In the genomic region with DNA sequence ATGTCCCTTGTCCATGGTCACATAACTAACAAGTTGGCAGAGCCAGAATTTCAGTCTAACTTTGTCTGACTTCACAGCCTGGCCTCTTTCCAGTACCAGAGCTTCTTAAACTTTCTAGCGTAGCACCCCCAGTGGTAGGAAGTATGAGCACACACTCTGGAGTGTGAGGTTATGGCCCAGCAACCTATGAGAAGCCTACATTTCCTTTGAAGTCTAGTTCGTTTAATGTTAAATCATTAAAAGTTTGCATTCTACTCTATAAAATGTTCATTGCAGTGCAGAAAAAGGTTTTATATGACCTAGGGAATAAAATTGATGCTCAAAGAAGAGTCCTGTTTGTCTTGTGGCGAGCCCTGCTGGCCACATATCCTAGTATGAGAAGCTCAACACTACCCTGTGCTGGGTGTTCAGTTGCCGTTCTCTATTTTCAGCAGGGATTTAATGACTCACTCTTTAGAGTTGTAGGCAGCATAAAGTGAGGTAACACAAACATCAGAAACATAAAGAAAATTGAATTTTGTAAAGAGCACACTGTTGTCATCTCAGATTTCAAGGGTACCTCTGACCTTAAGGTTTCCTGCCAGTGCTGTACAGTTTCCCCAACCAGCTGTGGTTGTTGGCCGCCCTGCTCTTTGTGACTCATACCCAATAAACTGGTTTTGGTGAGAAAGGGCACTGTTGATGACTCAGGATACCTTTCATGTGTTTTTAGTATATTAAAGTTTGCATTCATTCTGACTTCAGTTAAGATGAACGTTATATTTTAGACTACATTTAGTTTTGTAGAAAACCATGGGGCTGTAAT, we compare ENCODE assay signal across 8 cellular contexts. TPM values are rescaled to one million over a fixed set of nuclear protein-coding genes. Genes with fewer than 3 reads are reported as not detected.
DNase-seq lines count a peak whose midpoint lies in the region; ATAC-seq and TF ChIP-seq lines count a peak whose summit lies in the region.

No MANE protein-coding gene starts in this region.

- H3K36me3 ChIP-seq in OCI-LY3 (replicated peaks; ENCODE audit: low read depth, low read length) (peaks cover 32% of the 10 kb centered on the region), esophagus muscularis mucosa (peaks cover 45 to 80% (median 62%) of the 10 kb centered on the region in 4 donors), tibial artery (peaks cover 36 to 68% (median 53%) of the 10 kb centered on the region in 3 donors)

- H3K9ac ChIP-seq in OCI-LY3 (ENCODE audit: low read length), result no peak overlapping the region

- no peaks in the 10 kb centered on the region for H4K20me1 ChIP-seq in OCI-LY3 (ENCODE audit: insufficient read depth, low read length)

- peaks cover 9% of the 10 kb centered on the region; the same call in 1 of the 2 replicates for H3K79me2 ChIP-seq in OCI-LY3 (ENCODE audit: low read length)

- TF ChIP-seq CTCF in OCI-LY3 (IDR thresholded peaks at IDR 0.05; ENCODE audit: low read depth, low read length), result peak; percentile 53
- peak; percentile 27 to 61 (median 37) for TF ChIP-seq CTCF in esophagus muscularis mucosa (IDR thresholded peaks at IDR 0.05)
- no peak for TF ChIP-seq CTCF in omental fat pad (IDR thresholded peaks at IDR 0.05)
- TF ChIP-seq CTCF in tibial artery (IDR thresholded peaks at IDR 0.05), result peak; percentile 52 to 57

- no peak overlapping the region for H3K27ac ChIP-seq in OCI-LY3 (ENCODE audit: low read length)
- no peak overlapping the region for H3K27ac ChIP-seq in esophagus muscularis mucosa (replicated peaks in 1 of 4)
- peak overlapping the region; percentile 54 to 55 for H3K27ac ChIP-seq in tibial artery

- WGBS in esophagus muscularis mucosa, result 68% methylated on average over 6 of the region's 6 CpGs

- no peak for TF ChIP-seq POLR2A in esophagus muscularis mucosa (IDR thresholded peaks at IDR 0.05; ENCODE audit: low read depth)

- no peak overlapping the region for H3K4me2 ChIP-seq in OCI-LY3 (ENCODE audit: low read length)

- intact Hi-C loops in esophagus muscularis mucosa (cut with DNase I) (no loop called here), tibial artery (cut with DNase I; ENCODE audit: low total_unique reads) (no loop called here)

- peak; percentile 86 for DNase-seq in AG08396 (ENCODE audit: low spot score)
- peak; percentile 55 for DNase-seq in activated T-cell treated with anti-CD3 and anti-CD28 coated beads for 1 hour (ENCODE audit: low read depth)
- no peak for DNase-seq in esophagus muscularis mucosa (ENCODE audit: extremely low spot score)
- no peak for DNase-seq in omental fat pad (ENCODE audit: low spot score)
- DNase-seq in tibial artery, result peak; percentile 51 to 74

- ATAC-seq in GM18517 (IDR thresholded peaks at IDR 0.05; ENCODE audit: unreplicated experiment) (peak; percentile 89), HG03039 (IDR thresholded peaks at IDR 0.05; ENCODE audit: unreplicated experiment) (peak; percentile 92), omental fat pad (ENCODE audit: low FRiP score) (peak; percentile 64)

- H3K4me1 ChIP-seq in OCI-LY3 (ENCODE audit: low read length) (no peaks in the 10 kb centered on the region), esophagus muscularis mucosa (peaks cover 0 to 11% (median 7%) of the 10 kb centered on the region in 4 donors), tibial artery (peaks cover 0 to 14% (median 12%) of the 10 kb centered on the region in 4 donors)

- no peak for TF ChIP-seq EP300 in esophagus muscularis mucosa (IDR thresholded peaks at IDR 0.05)

- no peak overlapping the region for H2AFZ ChIP-seq in OCI-LY3 (ENCODE audit: low read depth, low read length)

- no peaks in the 10 kb centered on the region for H3K9me3 ChIP-seq in OCI-LY3 (ENCODE audit: insufficient read depth, low read length)
- no peaks in the 10 kb centered on the region for H3K9me3 ChIP-seq in esophagus muscularis mucosa
- H3K9me3 ChIP-seq in tibial artery, result no peaks in the 10 kb centered on the region

- H3K27me3 ChIP-seq in OCI-LY3 (ENCODE audit: low read depth, low read length) (no peaks in the 10 kb centered on the region), esophagus muscularis mucosa (no peaks in the 10 kb centered on the region), tibial artery (no peaks in the 10 kb centered on the region)

- no peak overlapping the region for H3K4me3 ChIP-seq in OCI-LY3 (ENCODE audit: low read length)
- no peak overlapping the region for H3K4me3 ChIP-seq in esophagus muscularis mucosa
- no peak overlapping the region for H3K4me3 ChIP-seq in tibial artery

RNA-seq across cellular contexts. Expression of a gene that starts 14.3 kb away (rescaled TPM):
- total RNA-seq in esophagus muscularis mucosa, result 10 to 100 TPM; 17.7 to 24.2 (median 23.7) TPM
- total RNA-seq in omental fat pad, result 10 to 100 TPM; 32.8 to 73.5 (median 37.4) TPM

Comparison
In these comparisons a context has a peak if more than half of its experiments do, and no peak if none do; other contexts are left out.
1. DNase-seq: peak in AG08396 (single experiment), activated T-cell treated with anti-CD3 and anti-CD28 coated beads for 1 hour (single experiment) and tibial artery (2 of 2); none in esophagus muscularis mucosa (single experiment) and omental fat pad (single experiment).
2. H3K27ac ChIP-seq: peak in tibial artery (2 of 2); none in OCI-LY3 (single experiment) and esophagus muscularis mucosa (0 of 4).
3. CTCF ChIP-seq: peak in OCI-LY3 (single experiment), esophagus muscularis mucosa (3 of 3) and tibial artery (2 of 2); none in omental fat pad (0 of 3).
4. Peak in every context shown above with its lines, with median percentiles within 50 percentile points of each other: ATAC-seq.